ENCODE assay signal across 10 cellular contexts in genomic region chr17:45145035-45145389, GRCh38. TPM values are rescaled to one million over a fixed set of nuclear protein-coding genes. Genes with fewer than 3 reads are reported as not detected.
DNase-seq lines count a peak whose midpoint lies in the region; ATAC-seq lines count a peak whose summit lies in the region.
"Had no signal": no experiment of that assay in that cellular context is flagged by ENCODE, and none has a peak within 500 bp of the region (broad histone marks: within the 10 kb centered on the region; RNA-seq: fewer than 3 reads in every experiment).

No MANE protein-coding gene starts in this region.

- H3K9me3 Mint-ChIP-seq in activated naive CD8-positive, alpha-beta T cell treated with anti-CD3 and anti-CD28 coated beads, Interleukin-2, amount 10 ng/mL, durations not matched to agents 7 days and 5 days = no peaks in the 10 kb centered on the region

- H3K4me1 ChIP-seq in GM23248 (ENCODE audit: insufficient read depth) = peaks cover 13% of the 10 kb centered on the region; the same call in 1 of the 2 replicates

- no peaks in the 10 kb centered on the region for H3K9me3 ChIP-seq in GM23248 (ENCODE audit: low read depth)

- H3K27ac Mint-ChIP-seq in activated naive CD8-positive, alpha-beta T cell treated with anti-CD3 and anti-CD28 coated beads, Interleukin-2, amount 10 ng/mL, durations not matched to agents 7 days and 5 days = peak overlapping the region; percentile 42

- peaks cover 14% of the 10 kb centered on the region for H3K79me2 ChIP-seq in GM23248 (ENCODE audit: insufficient read depth)

- no peaks in the 10 kb centered on the region for H3K27me3 ChIP-seq in GM23248 (replicated peaks; ENCODE audit: insufficient read depth)

- H3K9ac ChIP-seq in GM23248 = peak overlapping the region; percentile 81; the same call in 1 of the 2 replicates

- ATAC-seq in activated naive CD8-positive, alpha-beta T cell treated with anti-CD3 and anti-CD28 coated beads, Interleukin-2, amount 10 ng/mL, durations not matched to agents 7 days and 5 days (ENCODE audit: low read depth) = no peak

- 78 to 85% methylated on average over 8 of the region's 8 CpGs for WGBS in GM23248 (ENCODE audit: low coverage in 1 of 2, low lambda C conversion rate in 2 of 2, missing lambda C conversion rate in 2 of 2), 2 experiments

- DNase-seq in GM23248 (no peak), islet precursor cell (peak; percentile 66), amygdala (lab: John Stamatoyannopoulos, UW) (no peak), middle frontal gyrus (ENCODE audit: extremely low spot score, low spot score) (no peak), NCI-H1930 (lab: John Stamatoyannopoulos, UW) (no peak)
- no peak for DNase-seq in activated naive CD8-positive, alpha-beta T cell treated with anti-CD3 and anti-CD28 coated beads, Interleukin-2, amount 10 ng/mL, durations not matched to agents 7 days and 5 days
- DNase-seq in activated CD4-positive, alpha-beta T cell treated with anti-CD3 and anti-CD28 coated beads, Interleukin-2, amount 50 U/mL, for 1 hour = no peak
- DNase-seq: NCI-H2171 treated with DMSO at 0.1 percent for 48 hours, T-helper 9 cell had no signal

- H3K27ac ChIP-seq in GM23248 (no peak overlapping the region), skin epidermis (peak overlapping the region in 20 of 21 experiments; percentile 73 to 96 (median 88))

- peaks cover 20% of the 10 kb centered on the region for H3K4me1 Mint-ChIP-seq in activated naive CD8-positive, alpha-beta T cell treated with anti-CD3 and anti-CD28 coated beads, Interleukin-2, amount 10 ng/mL, durations not matched to agents 7 days and 5 days

- no peaks in the 10 kb centered on the region for H3K27me3 Mint-ChIP-seq in activated naive CD8-positive, alpha-beta T cell treated with anti-CD3 and anti-CD28 coated beads, Interleukin-2, amount 10 ng/mL, durations not matched to agents 7 days and 5 days

- H3K36me3 ChIP-seq in GM23248 (ENCODE audit: low read depth) = no peaks in the 10 kb centered on the region

- POLR2A ChIA-PET in activated naive CD8-positive, alpha-beta T cell treated with anti-CD3 and anti-CD28 coated beads, Interleukin-2, amount 10 ng/mL, durations not matched to agents 7 days and 5 days (lab: Charles Lee) = interaction anchor here (1.6 to 8.8 kb wide), 3 partner anchors 9 to 16 kb away, joined by 12 to 290 read pairs (median 12); partner anchors contain the start of genes ACBD4 and HEXIM2

- H3K4me2 ChIP-seq in GM23248 (ENCODE audit: unreplicated experiment) = no peak overlapping the region

- no peaks in the 10 kb centered on the region for H4K20me1 ChIP-seq in GM23248 (ENCODE audit: insufficient read depth)

- in situ Hi-C loops in GM23248 (cut with MboI) = no loop called here

- peak overlapping the region; percentile 75; the same call in 1 of the 2 replicates for H2AFZ ChIP-seq in GM23248

- peaks cover 10% of the 10 kb centered on the region for H3K36me3 Mint-ChIP-seq in activated naive CD8-positive, alpha-beta T cell treated with anti-CD3 and anti-CD28 coated beads, Interleukin-2, amount 10 ng/mL, durations not matched to agents 7 days and 5 days

- H3K4me3 Mint-ChIP-seq in activated naive CD8-positive, alpha-beta T cell treated with anti-CD3 and anti-CD28 coated beads, Interleukin-2, amount 10 ng/mL, durations not matched to agents 7 days and 5 days = peak overlapping the region; percentile 51

- no peak overlapping the region for H3K4me3 ChIP-seq in GM23248
- H3K4me3 ChIP-seq in skin epidermis = peak overlapping the region in 4 of 7 experiments; percentile 26 to 47 (median 42)

- H3F3A ChIP-seq in GM23248 (ENCODE audit: insufficient read depth) = peaks cover 20% of the 10 kb centered on the region

- H3K9me2 ChIP-seq in GM23248 (ENCODE audit: insufficient read depth) = no peaks in the 10 kb centered on the region

RNA-seq across cellular contexts. Expression of gene HEXIM1, which starts 3.3 kb away (rescaled TPM):
- total RNA-seq in GM23248 (2014; rRNA removed; shearing (Covaris generic)) = 11.6 and 16.2 TPM in 2 replicates
- polyA plus RNA-seq in GM23248 (2016; fragmentation: Nextera tagmentation; extraction: Ambion mirVana) = 9.5 and 10.6 TPM in 2 replicates
- total RNA-seq in activated naive CD8-positive, alpha-beta T cell treated with anti-CD3 and anti-CD28 coated beads, Interleukin-2, amount 10 ng/mL, durations not matched to agents 7 days and 5 days = 10 to 100 TPM; 33.6 to 33.7 TPM

RNA-seq across cellular contexts. Expression of gene ACBD4, which starts 9.5 kb away (rescaled TPM):
- 2.1 and 2.9 TPM in 2 replicates for total RNA-seq in GM23248 (2014; rRNA removed; shearing (Covaris generic))
- polyA plus RNA-seq in GM23248 (2016; fragmentation: Nextera tagmentation; extraction: Ambion mirVana) = 4.3 and 4.6 TPM in 2 replicates
- total RNA-seq in activated naive CD8-positive, alpha-beta T cell treated with anti-CD3 and anti-CD28 coated beads, Interleukin-2, amount 10 ng/mL, durations not matched to agents 7 days and 5 days = 10 to 100 TPM; 24.5 to 25.0 TPM

RNA-seq across cellular contexts. Expression of gene PLCD3, which starts 12.7 kb away (rescaled TPM):
- 30.2 and 48.3 TPM in 2 replicates for total RNA-seq in GM23248 (2014; rRNA removed; shearing (Covaris generic))
- 17.1 and 19.7 TPM in 2 replicates for polyA plus RNA-seq in GM23248 (2016; fragmentation: Nextera tagmentation; extraction: Ambion mirVana)
- 1 to 10 TPM; 4.2 to 4.9 TPM for total RNA-seq in activated naive CD8-positive, alpha-beta T cell treated with anti-CD3 and anti-CD28 coated beads, Interleukin-2, amount 10 ng/mL, durations not matched to agents 7 days and 5 days

RNA-seq across cellular contexts. Expression of gene HEXIM2, which starts 16.7 kb away (rescaled TPM):
- 2.0 and 4.8 TPM in 2 replicates for total RNA-seq in GM23248 (2014; rRNA removed; shearing (Covaris generic))
- 4.7 and 8.6 TPM in 2 replicates for polyA plus RNA-seq in GM23248 (2016; fragmentation: Nextera tagmentation; extraction: Ambion mirVana)
- 1 to 10 TPM; 6.7 to 7.7 TPM for total RNA-seq in activated naive CD8-positive, alpha-beta T cell treated with anti-CD3 and anti-CD28 coated beads, Interleukin-2, amount 10 ng/mL, durations not matched to agents 7 days and 5 days
